In genomic region chr15:56586206-56586605, GRCh38 we compare ENCODE assay signal across 1 cellular context.
TF ChIP-seq lines count a peak whose summit lies in the region.

No MANE protein-coding gene starts in this region.

TF ChIP-seq in K562, 482 proteins besides CTCF, POLR2A, EP300 and RAD21 (continued from another document):
- TF ChIP-seq CHD7 (IDR thresholded peaks at IDR 0.05; ENCODE audit: low read depth, low read length) (no peak), GATAD2A (IDR thresholded peaks at IDR 0.05) (no peak), ZNF280B (CRISPR knock-in tag; IDR thresholded peaks at IDR 0.05) (0 out of 2 replicates have a peak, but pooled peaks have one; percentile 54), ZFP30 (CRISPR knock-in tag; IDR thresholded peaks at IDR 0.05; ENCODE audit: borderline replicate concordance) (no peak), HNRNPUL1 (IDR thresholded peaks at IDR 0.05; ENCODE audit: low read length) (no peak), TRIM28 (IDR thresholded peaks at IDR 0.05) (peak; percentile 77; the same call in 1 of the 2 replicates), ZEB2 (IDR thresholded peaks at IDR 0.05) (peak; percentile 43; the same call in 1 of the 2 replicates), CBX3 (IDR thresholded peaks at IDR 0.05; ENCODE audit: borderline replicate concordance in 1 of 2, low read length in 2 of 2) (0 out of 3 replicates have a peak, but pooled peaks of 1 of the 2 experiments have one; percentile 33), NFXL1 (CRISPR knock-in tag; IDR thresholded peaks at IDR 0.05) (no peak), YY1 (IDR thresholded peaks at IDR 0.05; ENCODE audit: borderline replicate concordance in 1 of 3, control insufficient read depth in 1 of 3, extremely low read depth in 1 of 3, insufficient read depth in 3 of 3, insufficient read length in 1 of 3, insufficient replicate concordance in 2 of 3, low read depth in 1 of 3, low read length in 2 of 3) (no peak), ZSCAN32 (CRISPR knock-in tag; IDR thresholded peaks at IDR 0.05) (no peak)
